ENCODE assay signal across 1 cellular context in the genomic region with DNA sequence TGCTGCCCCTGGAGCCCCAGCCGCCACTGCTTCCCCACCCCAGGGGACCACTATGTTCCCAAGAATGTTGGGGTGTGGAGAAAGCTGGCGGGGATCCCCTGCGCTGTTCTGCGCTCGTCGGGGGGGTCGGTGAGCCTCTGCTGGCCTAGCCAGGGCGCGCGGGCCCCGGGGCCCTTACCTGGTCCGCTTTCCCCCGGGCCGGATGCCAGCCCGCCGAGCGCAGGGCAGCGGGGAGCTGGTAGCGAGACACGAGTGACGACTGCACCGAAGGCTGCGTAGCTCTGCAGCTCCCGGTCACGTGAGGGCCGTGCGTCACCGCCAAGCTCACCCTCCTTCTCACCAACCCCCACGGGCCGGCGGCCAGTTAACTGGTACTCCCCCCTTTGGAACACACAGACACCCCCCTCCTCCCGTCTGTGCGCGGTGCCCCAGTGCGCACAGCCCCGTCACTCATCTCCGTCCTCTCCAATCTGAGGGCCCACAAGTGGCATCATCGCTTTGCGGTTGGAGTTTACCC.
A peak's percentile ranks its signal among the peaks of the same experiment; 100 is the strongest.
TF ChIP-seq lines count a peak whose summit lies in the region.

A gene (minus strand): TSS at position 254 of the 517 bp plus-strand sequence. CDS start 897 bp downstream, outside the sequence.

TF ChIP-seq in HepG2, 621 proteins besides CTCF, POLR2A, EP300 and RAD21 (continued from another document and continues in another):
- TF ChIP-seq, protein P1, sequence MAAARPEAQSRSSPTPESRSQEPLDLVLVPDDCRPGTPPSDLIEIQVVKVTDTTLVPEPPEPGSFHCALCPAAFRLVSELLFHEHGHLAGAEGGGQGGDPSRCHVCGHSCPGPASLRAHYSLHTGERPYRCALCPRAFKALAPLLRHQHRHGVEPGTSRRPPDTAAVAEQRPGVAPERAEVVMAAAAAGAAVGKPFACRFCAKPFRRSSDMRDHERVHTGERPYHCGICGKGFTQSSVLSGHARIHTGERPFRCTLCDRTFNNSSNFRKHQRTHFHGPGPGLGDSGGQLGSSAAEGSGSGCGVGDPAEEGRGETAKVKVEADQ (CRISPR knock-in tag; IDR thresholded peaks at IDR 0.05; ENCODE audit: borderline replicate concordance), result no peak
- TF ChIP-seq JARID2 (CRISPR knock-in tag; IDR thresholded peaks at IDR 0.05; ENCODE audit: insufficient replicate concordance), result no peak
- TF ChIP-seq BHLHE40 (IDR thresholded peaks at IDR 0.05; ENCODE audit: low read length), result peak; percentile 65; the same call in 1 of the 2 replicates
- TF ChIP-seq PHF5A (CRISPR knock-in tag; IDR thresholded peaks at IDR 0.05; ENCODE audit: low read depth, unreplicated experiment), result no peak
- TF ChIP-seq, protein P2, sequence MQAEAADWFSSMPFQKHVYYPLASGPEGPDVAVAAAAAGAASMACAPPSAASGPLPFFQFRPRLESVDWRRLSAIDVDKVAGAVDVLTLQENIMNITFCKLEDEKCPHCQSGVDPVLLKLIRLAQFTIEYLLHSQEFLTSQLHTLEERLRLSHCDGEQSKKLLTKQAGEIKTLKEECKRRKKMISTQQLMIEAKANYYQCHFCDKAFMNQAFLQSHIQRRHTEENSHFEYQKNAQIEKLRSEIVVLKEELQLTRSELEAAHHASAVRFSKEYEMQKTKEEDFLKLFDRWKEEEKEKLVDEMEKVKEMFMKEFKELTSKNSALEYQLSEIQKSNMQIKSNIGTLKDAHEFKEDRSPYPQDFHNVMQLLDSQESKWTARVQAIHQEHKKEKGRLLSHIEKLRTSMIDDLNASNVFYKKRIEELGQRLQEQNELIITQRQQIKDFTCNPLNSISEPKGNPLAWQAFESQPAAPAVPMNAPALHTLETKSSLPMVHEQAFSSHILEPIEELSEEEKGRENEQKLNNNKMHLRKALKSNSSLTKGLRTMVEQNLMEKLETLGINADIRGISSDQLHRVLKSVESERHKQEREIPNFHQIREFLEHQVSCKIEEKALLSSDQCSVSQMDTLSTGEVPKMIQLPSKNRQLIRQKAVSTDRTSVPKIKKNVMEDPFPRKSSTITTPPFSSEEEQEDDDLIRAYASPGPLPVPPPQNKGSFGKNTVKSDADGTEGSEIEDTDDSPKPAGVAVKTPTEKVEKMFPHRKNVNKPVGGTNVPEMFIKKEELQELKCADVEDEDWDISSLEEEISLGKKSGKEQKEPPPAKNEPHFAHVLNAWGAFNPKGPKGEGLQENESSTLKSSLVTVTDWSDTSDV (CRISPR knock-in tag; IDR thresholded peaks at IDR 0.05), result no peak
- TF ChIP-seq, protein P3, sequence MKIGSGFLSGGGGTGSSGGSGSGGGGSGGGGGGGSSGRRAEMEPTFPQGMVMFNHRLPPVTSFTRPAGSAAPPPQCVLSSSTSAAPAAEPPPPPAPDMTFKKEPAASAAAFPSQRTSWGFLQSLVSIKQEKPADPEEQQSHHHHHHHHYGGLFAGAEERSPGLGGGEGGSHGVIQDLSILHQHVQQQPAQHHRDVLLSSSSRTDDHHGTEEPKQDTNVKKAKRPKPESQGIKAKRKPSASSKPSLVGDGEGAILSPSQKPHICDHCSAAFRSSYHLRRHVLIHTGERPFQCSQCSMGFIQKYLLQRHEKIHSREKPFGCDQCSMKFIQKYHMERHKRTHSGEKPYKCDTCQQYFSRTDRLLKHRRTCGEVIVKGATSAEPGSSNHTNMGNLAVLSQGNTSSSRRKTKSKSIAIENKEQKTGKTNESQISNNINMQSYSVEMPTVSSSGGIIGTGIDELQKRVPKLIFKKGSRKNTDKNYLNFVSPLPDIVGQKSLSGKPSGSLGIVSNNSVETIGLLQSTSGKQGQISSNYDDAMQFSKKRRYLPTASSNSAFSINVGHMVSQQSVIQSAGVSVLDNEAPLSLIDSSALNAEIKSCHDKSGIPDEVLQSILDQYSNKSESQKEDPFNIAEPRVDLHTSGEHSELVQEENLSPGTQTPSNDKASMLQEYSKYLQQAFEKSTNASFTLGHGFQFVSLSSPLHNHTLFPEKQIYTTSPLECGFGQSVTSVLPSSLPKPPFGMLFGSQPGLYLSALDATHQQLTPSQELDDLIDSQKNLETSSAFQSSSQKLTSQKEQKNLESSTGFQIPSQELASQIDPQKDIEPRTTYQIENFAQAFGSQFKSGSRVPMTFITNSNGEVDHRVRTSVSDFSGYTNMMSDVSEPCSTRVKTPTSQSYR (CRISPR knock-in tag; IDR thresholded peaks at IDR 0.05; ENCODE audit: borderline replicate concordance), result 0 out of 2 replicates have a peak, but pooled peaks have one; percentile 20
- TF ChIP-seq, protein P4, sequence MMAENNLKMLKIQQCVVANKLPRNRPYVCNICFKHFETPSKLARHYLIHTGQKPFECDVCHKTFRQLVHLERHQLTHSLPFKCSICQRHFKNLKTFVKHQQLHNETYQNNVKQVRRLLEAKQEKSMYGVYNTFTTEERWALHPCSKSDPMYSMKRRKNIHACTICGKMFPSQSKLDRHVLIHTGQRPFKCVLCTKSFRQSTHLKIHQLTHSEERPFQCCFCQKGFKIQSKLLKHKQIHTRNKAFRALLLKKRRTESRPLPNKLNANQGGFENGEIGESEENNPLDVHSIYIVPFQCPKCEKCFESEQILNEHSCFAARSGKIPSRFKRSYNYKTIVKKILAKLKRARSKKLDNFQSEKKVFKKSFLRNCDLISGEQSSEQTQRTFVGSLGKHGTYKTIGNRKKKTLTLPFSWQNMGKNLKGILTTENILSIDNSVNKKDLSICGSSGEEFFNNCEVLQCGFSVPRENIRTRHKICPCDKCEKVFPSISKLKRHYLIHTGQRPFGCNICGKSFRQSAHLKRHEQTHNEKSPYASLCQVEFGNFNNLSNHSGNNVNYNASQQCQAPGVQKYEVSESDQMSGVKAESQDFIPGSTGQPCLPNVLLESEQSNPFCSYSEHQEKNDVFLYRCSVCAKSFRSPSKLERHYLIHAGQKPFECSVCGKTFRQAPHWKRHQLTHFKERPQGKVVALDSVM (CRISPR knock-in tag; IDR thresholded peaks at IDR 0.05), result no peak
- TF ChIP-seq, protein P5, sequence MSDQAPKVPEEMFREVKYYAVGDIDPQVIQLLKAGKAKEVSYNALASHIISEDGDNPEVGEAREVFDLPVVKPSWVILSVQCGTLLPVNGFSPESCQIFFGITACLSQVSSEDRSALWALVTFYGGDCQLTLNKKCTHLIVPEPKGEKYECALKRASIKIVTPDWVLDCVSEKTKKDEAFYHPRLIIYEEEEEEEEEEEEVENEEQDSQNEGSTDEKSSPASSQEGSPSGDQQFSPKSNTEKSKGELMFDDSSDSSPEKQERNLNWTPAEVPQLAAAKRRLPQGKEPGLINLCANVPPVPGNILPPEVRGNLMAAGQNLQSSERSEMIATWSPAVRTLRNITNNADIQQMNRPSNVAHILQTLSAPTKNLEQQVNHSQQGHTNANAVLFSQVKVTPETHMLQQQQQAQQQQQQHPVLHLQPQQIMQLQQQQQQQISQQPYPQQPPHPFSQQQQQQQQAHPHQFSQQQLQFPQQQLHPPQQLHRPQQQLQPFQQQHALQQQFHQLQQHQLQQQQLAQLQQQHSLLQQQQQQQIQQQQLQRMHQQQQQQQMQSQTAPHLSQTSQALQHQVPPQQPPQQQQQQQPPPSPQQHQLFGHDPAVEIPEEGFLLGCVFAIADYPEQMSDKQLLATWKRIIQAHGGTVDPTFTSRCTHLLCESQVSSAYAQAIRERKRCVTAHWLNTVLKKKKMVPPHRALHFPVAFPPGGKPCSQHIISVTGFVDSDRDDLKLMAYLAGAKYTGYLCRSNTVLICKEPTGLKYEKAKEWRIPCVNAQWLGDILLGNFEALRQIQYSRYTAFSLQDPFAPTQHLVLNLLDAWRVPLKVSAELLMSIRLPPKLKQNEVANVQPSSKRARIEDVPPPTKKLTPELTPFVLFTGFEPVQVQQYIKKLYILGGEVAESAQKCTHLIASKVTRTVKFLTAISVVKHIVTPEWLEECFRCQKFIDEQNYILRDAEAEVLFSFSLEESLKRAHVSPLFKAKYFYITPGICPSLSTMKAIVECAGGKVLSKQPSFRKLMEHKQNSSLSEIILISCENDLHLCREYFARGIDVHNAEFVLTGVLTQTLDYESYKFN (CRISPR knock-in tag; conservative IDR thresholded peaks at IDR 0.05), result no peak
- no peak for TF ChIP-seq ZNF235 (CRISPR knock-in tag; IDR thresholded peaks at IDR 0.05; ENCODE audit: borderline replicate concordance)
- no peak for TF ChIP-seq ZNF484 (CRISPR knock-in tag; IDR thresholded peaks at IDR 0.05; ENCODE audit: borderline replicate concordance, low read depth)
- TF ChIP-seq FOXM1 (CRISPR knock-in tag; IDR thresholded peaks at IDR 0.05), result no peak
- TF ChIP-seq CEBPG (CRISPR knock-in tag; IDR thresholded peaks at IDR 0.05), result no peak
- no peak for TF ChIP-seq ZNF382 (CRISPR knock-in tag; IDR thresholded peaks at IDR 0.05; ENCODE audit: borderline replicate concordance)
- TF ChIP-seq, protein P6, sequence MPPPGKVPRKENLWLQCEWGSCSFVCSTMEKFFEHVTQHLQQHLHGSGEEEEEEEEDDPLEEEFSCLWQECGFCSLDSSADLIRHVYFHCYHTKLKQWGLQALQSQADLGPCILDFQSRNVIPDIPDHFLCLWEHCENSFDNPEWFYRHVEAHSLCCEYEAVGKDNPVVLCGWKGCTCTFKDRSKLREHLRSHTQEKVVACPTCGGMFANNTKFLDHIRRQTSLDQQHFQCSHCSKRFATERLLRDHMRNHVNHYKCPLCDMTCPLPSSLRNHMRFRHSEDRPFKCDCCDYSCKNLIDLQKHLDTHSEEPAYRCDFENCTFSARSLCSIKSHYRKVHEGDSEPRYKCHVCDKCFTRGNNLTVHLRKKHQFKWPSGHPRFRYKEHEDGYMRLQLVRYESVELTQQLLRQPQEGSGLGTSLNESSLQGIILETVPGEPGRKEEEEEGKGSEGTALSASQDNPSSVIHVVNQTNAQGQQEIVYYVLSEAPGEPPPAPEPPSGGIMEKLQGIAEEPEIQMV (CRISPR knock-in tag; IDR thresholded peaks at IDR 0.05; ENCODE audit: low read depth), result no peak
- TF ChIP-seq TBL1XR1 (IDR thresholded peaks at IDR 0.05; ENCODE audit: borderline replicate concordance, low read length, partially characterized antibody), result no peak
- no peak for TF ChIP-seq FOXJ3 (CRISPR knock-in tag; IDR thresholded peaks at IDR 0.05; ENCODE audit: borderline replicate concordance)
- TF ChIP-seq ATM (IDR thresholded peaks at IDR 0.05; ENCODE audit: borderline replicate concordance), result no peak
- TF ChIP-seq FOSL2 (CRISPR knock-in tag; IDR thresholded peaks at IDR 0.05), result no peak
- TF ChIP-seq, protein P7, sequence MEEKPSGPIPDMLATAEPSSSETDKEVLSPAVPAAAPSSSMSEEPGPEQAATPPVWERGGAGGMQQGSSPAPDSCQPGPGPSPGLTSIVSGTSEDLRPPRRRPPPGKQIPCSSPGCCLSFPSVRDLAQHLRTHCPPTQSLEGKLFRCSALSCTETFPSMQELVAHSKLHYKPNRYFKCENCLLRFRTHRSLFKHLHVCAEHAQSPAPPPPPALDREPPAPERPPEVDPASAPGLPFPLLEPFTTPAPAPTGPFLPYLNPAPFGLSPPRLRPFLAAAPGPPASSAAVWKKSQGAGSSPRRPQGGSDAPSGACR (CRISPR knock-in tag; IDR thresholded peaks at IDR 0.05), result no peak
- no peak for TF ChIP-seq ZNF773 (CRISPR knock-in tag; IDR thresholded peaks at IDR 0.05; ENCODE audit: borderline replicate concordance)
- no peak for TF ChIP-seq ZNF75D (CRISPR knock-in tag; IDR thresholded peaks at IDR 0.05; ENCODE audit: borderline replicate concordance)
- TF ChIP-seq, protein P8, sequence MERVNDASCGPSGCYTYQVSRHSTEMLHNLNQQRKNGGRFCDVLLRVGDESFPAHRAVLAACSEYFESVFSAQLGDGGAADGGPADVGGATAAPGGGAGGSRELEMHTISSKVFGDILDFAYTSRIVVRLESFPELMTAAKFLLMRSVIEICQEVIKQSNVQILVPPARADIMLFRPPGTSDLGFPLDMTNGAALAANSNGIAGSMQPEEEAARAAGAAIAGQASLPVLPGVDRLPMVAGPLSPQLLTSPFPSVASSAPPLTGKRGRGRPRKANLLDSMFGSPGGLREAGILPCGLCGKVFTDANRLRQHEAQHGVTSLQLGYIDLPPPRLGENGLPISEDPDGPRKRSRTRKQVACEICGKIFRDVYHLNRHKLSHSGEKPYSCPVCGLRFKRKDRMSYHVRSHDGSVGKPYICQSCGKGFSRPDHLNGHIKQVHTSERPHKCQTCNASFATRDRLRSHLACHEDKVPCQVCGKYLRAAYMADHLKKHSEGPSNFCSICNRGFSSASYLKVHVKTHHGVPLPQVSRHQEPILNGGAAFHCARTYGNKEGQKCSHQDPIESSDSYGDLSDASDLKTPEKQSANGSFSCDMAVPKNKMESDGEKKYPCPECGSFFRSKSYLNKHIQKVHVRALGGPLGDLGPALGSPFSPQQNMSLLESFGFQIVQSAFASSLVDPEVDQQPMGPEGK (CRISPR knock-in tag; IDR thresholded peaks at IDR 0.05), result peak; percentile 56; the same call in 1 of the 2 replicates
- no peak for TF ChIP-seq POGZ (CRISPR knock-in tag; IDR thresholded peaks at IDR 0.05)
- TF ChIP-seq ZNF83 (CRISPR knock-in tag; IDR thresholded peaks at IDR 0.05; ENCODE audit: borderline replicate concordance), result no peak
- TF ChIP-seq ZFX (CRISPR knock-in tag; IDR thresholded peaks at IDR 0.05; ENCODE audit: low read depth), result 0 out of 2 replicates have a peak, but pooled peaks have one; percentile 9
- TF ChIP-seq EEA1 (CRISPR knock-in tag; IDR thresholded peaks at IDR 0.05; ENCODE audit: borderline replicate concordance), result no peak
- no peak for TF ChIP-seq ZNF775 (CRISPR knock-in tag; IDR thresholded peaks at IDR 0.05; ENCODE audit: borderline replicate concordance)
- no peak for TF ChIP-seq EED (CRISPR knock-in tag; IDR thresholded peaks at IDR 0.05)
- peak; percentile 36; the same call in 1 of the 2 replicates for TF ChIP-seq GABPB1 (CRISPR knock-in tag; IDR thresholded peaks at IDR 0.05)
- TF ChIP-seq SP140L (CRISPR knock-in tag; IDR thresholded peaks at IDR 0.05; ENCODE audit: borderline replicate concordance), result no peak
- TF ChIP-seq SMYD3 (CRISPR knock-in tag; IDR thresholded peaks at IDR 0.05), result no peak
- TF ChIP-seq, protein P9, sequence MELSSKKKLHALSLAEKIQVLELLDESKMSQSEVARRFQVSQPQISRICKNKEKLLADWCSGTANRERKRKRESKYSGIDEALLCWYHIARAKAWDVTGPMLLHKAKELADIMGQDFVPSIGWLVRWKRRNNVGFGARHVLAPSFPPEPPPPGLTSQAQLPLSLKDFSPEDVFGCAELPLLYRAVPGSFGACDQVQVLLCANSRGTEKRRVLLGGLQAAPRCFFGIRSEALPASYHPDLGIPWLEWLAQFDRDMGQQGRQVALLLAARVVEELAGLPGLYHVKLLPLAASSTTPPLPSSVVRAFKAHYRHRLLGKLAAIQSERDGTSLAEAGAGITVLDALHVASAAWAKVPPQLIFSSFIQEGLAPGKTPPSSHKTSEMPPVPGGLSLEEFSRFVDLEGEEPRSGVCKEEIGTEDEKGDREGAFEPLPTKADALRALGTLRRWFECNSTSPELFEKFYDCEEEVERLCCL (CRISPR knock-in tag; IDR thresholded peaks at IDR 0.05; ENCODE audit: borderline replicate concordance), result no peak
- no peak for TF ChIP-seq ZSCAN22 (CRISPR knock-in tag; IDR thresholded peaks at IDR 0.05)
- TF ChIP-seq NFE2 (CRISPR knock-in tag; IDR thresholded peaks at IDR 0.05), result no peak
